ENCODE assay signal across 16 cellular contexts in the genomic region with DNA sequence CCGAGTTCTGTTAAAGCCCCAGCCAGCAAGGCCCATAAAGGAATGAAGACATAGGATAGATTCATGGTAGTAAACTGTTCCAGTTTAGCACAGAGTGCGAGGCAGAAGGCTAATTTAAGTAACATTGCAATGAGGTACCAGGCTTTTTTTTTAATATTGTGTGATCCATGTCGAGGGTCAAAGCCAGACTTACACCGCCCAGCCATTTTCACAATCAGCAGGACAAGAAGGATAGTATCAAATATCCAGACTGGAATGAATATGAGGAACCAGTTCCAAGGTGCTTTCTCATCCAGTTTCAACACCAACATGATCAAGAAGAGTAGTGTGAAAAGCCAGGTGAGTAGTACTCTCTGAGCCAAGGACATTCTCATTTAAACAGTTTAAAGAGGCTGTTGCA.
"Had no signal": no experiment of that assay in that cellular context is flagged by ENCODE, and none has a peak within 500 bp of the region (broad histone marks: within the 10 kb centered on the region; RNA-seq: fewer than 3 reads in every experiment).

No MANE protein-coding gene starts in this region.

- H3K36me3 ChIP-seq: brain microvascular endothelial cell had no signal

- H3K27me3 Mint-ChIP-seq: activated CD8-positive, alpha-beta T cell treated with anti-CD3 and anti-CD28 coated beads for 36 hours; natural killer cell treated with Interleukin-12 subunit alpha and Interleukin-12 subunit beta and Interleukin-15 and Interleukin-18, amount 100 ng/mL, for 72 hours had no signal

- H3K27ac ChIP-seq: brain microvascular endothelial cell, esophagus squamous epithelium, heart left ventricle, stomach had no signal

- H3K9me3 Mint-ChIP-seq: activated CD8-positive, alpha-beta T cell treated with anti-CD3 and anti-CD28 coated beads for 36 hours; activated naive CD4-positive, alpha-beta T cell treated with anti-CD3 and anti-CD28 coated beads, Interleukin-2, amount 10 ng/mL, durations not matched to agents 7 days and 5 days; activated T-helper 2 cell treated with anti-CD3 and anti-CD28 coated beads, Interferon-gamma antibody, Interleukin-2, Interleukin-4, amounts not matched to agents 10 μg/mL and 5 μg/mL and 100 μg/mL, durations not matched to agents 14 hours and 24 hours and 36 hours; natural killer cell treated with Interleukin-12 subunit alpha and Interleukin-12 subunit beta and Interleukin-15 and Interleukin-18, amount 100 ng/mL, for 72 hours had no signal

- H3K4me3 ChIP-seq: esophagus squamous epithelium, heart left ventricle, stomach had no signal

- H3K9me3 ChIP-seq: esophagus squamous epithelium, heart left ventricle, stomach had no signal

- H3K27me3 ChIP-seq: brain microvascular endothelial cell, esophagus squamous epithelium, heart left ventricle, stomach had no signal

- DNase-seq: activated CD8-positive, alpha-beta memory T cell treated with anti-CD3 and anti-CD28 coated beads, Interleukin-2, amount 50 U/mL, for 48 hours; activated CD8-positive, alpha-beta T cell treated with anti-CD3 and anti-CD28 coated beads for 36 hours; activated naive CD4-positive, alpha-beta T cell treated with anti-CD3 and anti-CD28 coated beads, Interleukin-2, amount 10 ng/mL, durations not matched to agents 7 days and 5 days; brain microvascular endothelial cell; esophagus squamous epithelium; foreskin melanocyte; heart left ventricle; left colon; mammary epithelial cell; stimulated activated CD4-positive, alpha-beta T cell treated with anti-CD3 and anti-CD28 coated beads, Interleukin-15, amount 100 ng/mL, for 24 hours; stimulated activated CD4-positive, alpha-beta T cell treated with anti-CD3 and anti-CD28 coated beads, Interleukin-4, amount 100 ng/mL, for 24 hours; stomach; SW 1271; T1000 had no signal

- H3K4me3 Mint-ChIP-seq: activated CD8-positive, alpha-beta T cell treated with anti-CD3 and anti-CD28 coated beads for 36 hours; activated naive CD4-positive, alpha-beta T cell treated with anti-CD3 and anti-CD28 coated beads, Interleukin-2, amount 10 ng/mL, durations not matched to agents 7 days and 5 days; natural killer cell treated with Interleukin-12 subunit alpha and Interleukin-12 subunit beta and Interleukin-15 and Interleukin-18, amount 100 ng/mL, for 72 hours had no signal

- H3K36me3 Mint-ChIP-seq: natural killer cell treated with Interleukin-12 subunit alpha and Interleukin-12 subunit beta and Interleukin-15 and Interleukin-18, amount 100 ng/mL, for 72 hours had no signal

- H3K27ac Mint-ChIP-seq: activated CD8-positive, alpha-beta T cell treated with anti-CD3 and anti-CD28 coated beads for 36 hours; activated naive CD4-positive, alpha-beta T cell treated with anti-CD3 and anti-CD28 coated beads, Interleukin-2, amount 10 ng/mL, durations not matched to agents 7 days and 5 days; activated T-helper 2 cell treated with anti-CD3 and anti-CD28 coated beads, Interferon-gamma antibody, Interleukin-2, Interleukin-4, amounts not matched to agents 10 μg/mL and 5 μg/mL and 100 μg/mL, durations not matched to agents 14 hours and 24 hours and 36 hours; natural killer cell treated with Interleukin-12 subunit alpha and Interleukin-12 subunit beta and Interleukin-15 and Interleukin-18, amount 100 ng/mL, for 72 hours had no signal

- ATAC-seq: activated CD8-positive, alpha-beta T cell treated with anti-CD3 and anti-CD28 coated beads for 36 hours; heart left ventricle; left colon; natural killer cell treated with Interleukin-12 subunit alpha and Interleukin-12 subunit beta and Interleukin-15 and Interleukin-18, amount 100 ng/mL, for 72 hours had no signal
